Comparison of ENCODE assay signal across 18 cellular contexts in the genomic region with DNA sequence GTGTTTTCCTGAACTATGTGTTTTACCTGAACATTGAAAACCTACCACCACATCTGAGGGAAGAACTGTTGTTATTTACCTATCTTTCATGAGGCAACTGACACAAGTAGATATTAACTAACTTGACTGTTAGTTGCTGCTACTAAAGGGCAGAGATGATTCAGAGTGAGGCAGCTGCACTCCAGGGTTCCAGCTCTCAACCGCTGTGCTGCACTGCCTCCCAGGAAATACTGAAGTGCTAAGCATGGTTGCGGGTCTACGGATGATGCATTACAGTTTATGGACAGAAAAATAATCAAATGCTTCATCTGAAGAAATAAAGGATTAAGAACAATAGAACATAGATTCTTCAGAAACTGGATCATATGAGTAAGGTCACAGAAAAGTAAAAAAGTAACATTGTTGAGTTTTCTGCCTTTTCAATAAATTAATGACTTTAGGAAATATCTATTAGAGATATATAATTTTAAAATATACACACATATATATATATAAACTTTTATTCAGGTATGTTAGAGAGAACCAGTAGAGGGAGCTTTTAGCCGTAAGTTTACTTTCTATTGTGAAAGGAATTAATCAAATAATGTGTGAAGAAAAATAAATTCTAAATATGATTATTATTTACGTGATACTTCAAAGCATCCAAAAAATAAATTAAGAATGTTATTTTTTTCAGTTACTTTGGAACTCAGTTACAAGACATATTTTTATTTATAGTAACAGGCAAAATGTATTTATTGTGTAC.
DNase-seq lines count a peak whose midpoint lies in the region; ATAC-seq, FAIRE-seq and TF ChIP-seq lines count a peak whose summit lies in the region.
"Had no signal": no experiment of that assay in that cellular context is flagged by ENCODE, and none has a peak within 500 bp of the region (broad histone marks: within the 10 kb centered on the region; RNA-seq: fewer than 3 reads in every experiment).

No MANE protein-coding gene starts in this region.

- H3K4me1 ChIP-seq in kidney (ENCODE audit: control insufficient read depth in 1 of 2, insufficient read depth in 1 of 2, low read depth in 1 of 2, low read length in 2 of 2) (no peaks in the 10 kb centered on the region), upper lobe of left lung (no peaks in the 10 kb centered on the region), spleen (no peaks in the 10 kb centered on the region)
- H3K4me1 ChIP-seq: BLaER1, left lung had no signal

- intact Hi-C loops in kidney (cut with DNase I) (no loop called here), spleen (cut with DNase I; ENCODE audit: low total_unique reads) (no loop called here)

- DNase-seq in DMS53 (lab: John Stamatoyannopoulos, UW), result peak; percentile 81
- DNase-seq in MG63, result peak; percentile 42
- peak; percentile 4 for DNase-seq in SW480 (ENCODE audit: low spot score)
- no peak for DNase-seq in kidney
- DNase-seq in upper lobe of left lung, result no peak
- no peak for DNase-seq in SIG-M5 treated with dmso at 0.1 percent for 504 hours (lab: John Stamatoyannopoulos, UW; ENCODE audit: unreplicated experiment)
- DNase-seq in GF-D8 (lab: John Stamatoyannopoulos, UW), result no peak
- no peak for DNase-seq in spleen
- DNase-seq: activated CD4-positive, alpha-beta T cell treated with anti-CD3 and anti-CD28 coated beads, Interleukin-2, amount 50 U/mL, for 1 hour; DND-41; head of caudate nucleus; left lung; MV-4-11; right cardiac atrium; stimulated activated CD4-positive, alpha-beta T cell treated with anti-CD3 and anti-CD28 coated beads, Interleukin-4, amount 100 ng/mL, for 24 hours; trophoblast cell had no signal

- no peak overlapping the region for H3K4me3 ChIP-seq in MG63
- H3K4me3 ChIP-seq in kidney (ENCODE audit: low read length in 2 of 2), result no peak overlapping the region
- no peak overlapping the region for H3K4me3 ChIP-seq in upper lobe of left lung
- no peak overlapping the region for H3K4me3 ChIP-seq in spleen
- H3K4me3 ChIP-seq: BLaER1, left lung had no signal

- TF ChIP-seq POLR2A in upper lobe of left lung (IDR thresholded peaks at IDR 0.05), result no peak
- TF ChIP-seq POLR2A in spleen (IDR thresholded peaks at IDR 0.05), result no peak

- H3K27ac ChIP-seq in kidney (ENCODE audit: low read depth in 2 of 2, low read length in 2 of 2), result no peak overlapping the region
- H3K27ac ChIP-seq in upper lobe of left lung, result no peak overlapping the region
- no peak overlapping the region for H3K27ac ChIP-seq in spleen
- H3K27ac ChIP-seq: BLaER1, left lung had no signal

- WGBS in upper lobe of left lung, 2 donors, result 80 to 87% methylated on average over 5 of the region's 5 CpGs
- WGBS in spleen, 5 donors, result 81 to 91% (median 86%) methylated on average over 5 of the region's 5 CpGs

- H3K27me3 ChIP-seq in MG63 (no peaks in the 10 kb centered on the region), upper lobe of left lung (no peaks in the 10 kb centered on the region), spleen (replicated peaks in 1 of 7) (no peaks in the 10 kb centered on the region)
- H3K27me3 ChIP-seq: BLaER1, left lung had no signal

- no peak overlapping the region for H3K9ac ChIP-seq in kidney (ENCODE audit: low read length in 2 of 2)
- H3K9ac ChIP-seq: BLaER1 had no signal

- no peak for TF ChIP-seq EP300 in upper lobe of left lung (IDR thresholded peaks at IDR 0.05)

- H3K9me3 ChIP-seq in MG63 (0 out of 2 replicates have a peak, but pooled peaks cover 3% of the 10 kb centered on the region), kidney (ENCODE audit: control insufficient read depth in 1 of 2, low read length in 2 of 2) (peaks cover 0 to 9% of the 10 kb centered on the region in 2 donors), upper lobe of left lung (peaks cover 0 to 6% (median 0%) of the 10 kb centered on the region in 4 donors), spleen (peaks cover 0 to 44% (median 39%) of the 10 kb centered on the region in 8 donors)

- H3K36me3 ChIP-seq in MG63 (no peaks in the 10 kb centered on the region), kidney (ENCODE audit: control insufficient read depth in 1 of 2, insufficient read depth in 2 of 2, low read length in 2 of 2) (no peaks in the 10 kb centered on the region), upper lobe of left lung (no peaks in the 10 kb centered on the region), spleen (no peaks in the 10 kb centered on the region)
- H3K36me3 ChIP-seq: BLaER1, left lung had no signal

- FAIRE-seq in kidney (lab: Jason Lieb, UNC), result peak; percentile 80

- ATAC-seq in upper lobe of left lung (ENCODE audit: low FRiP score in 2 of 2), result no peak
- ATAC-seq: activated T-helper 17 cell treated with anti-CD3 and anti-CD28 coated beads, Interleukin-2, amount 50 U/mL, for 72 hours; left lung; right cardiac atrium had no signal

- TF ChIP-seq CTCF in kidney (IDR thresholded peaks at IDR 0.05; ENCODE audit: borderline replicate concordance, extremely low read depth, insufficient read depth) (no peak), upper lobe of left lung (IDR thresholded peaks at IDR 0.05) (no peak), spleen (IDR thresholded peaks at IDR 0.05 in 8 of 11, conservative IDR thresholded peaks at IDR 0.05 in 3 of 11) (no peak)

Comparison
In these comparisons a context has a peak if more than half of its experiments do, and no peak if none do; other contexts are left out.
1. DNase-seq: peak in DMS53 (single experiment), MG63 (single experiment) and SW480 (single experiment); none in kidney (single experiment), upper lobe of left lung (0 of 2), SIG-M5 treated with dmso at 0.1 percent for 504 hours (single experiment), GF-D8 (single experiment) and spleen (single experiment).